In the genomic region with DNA sequence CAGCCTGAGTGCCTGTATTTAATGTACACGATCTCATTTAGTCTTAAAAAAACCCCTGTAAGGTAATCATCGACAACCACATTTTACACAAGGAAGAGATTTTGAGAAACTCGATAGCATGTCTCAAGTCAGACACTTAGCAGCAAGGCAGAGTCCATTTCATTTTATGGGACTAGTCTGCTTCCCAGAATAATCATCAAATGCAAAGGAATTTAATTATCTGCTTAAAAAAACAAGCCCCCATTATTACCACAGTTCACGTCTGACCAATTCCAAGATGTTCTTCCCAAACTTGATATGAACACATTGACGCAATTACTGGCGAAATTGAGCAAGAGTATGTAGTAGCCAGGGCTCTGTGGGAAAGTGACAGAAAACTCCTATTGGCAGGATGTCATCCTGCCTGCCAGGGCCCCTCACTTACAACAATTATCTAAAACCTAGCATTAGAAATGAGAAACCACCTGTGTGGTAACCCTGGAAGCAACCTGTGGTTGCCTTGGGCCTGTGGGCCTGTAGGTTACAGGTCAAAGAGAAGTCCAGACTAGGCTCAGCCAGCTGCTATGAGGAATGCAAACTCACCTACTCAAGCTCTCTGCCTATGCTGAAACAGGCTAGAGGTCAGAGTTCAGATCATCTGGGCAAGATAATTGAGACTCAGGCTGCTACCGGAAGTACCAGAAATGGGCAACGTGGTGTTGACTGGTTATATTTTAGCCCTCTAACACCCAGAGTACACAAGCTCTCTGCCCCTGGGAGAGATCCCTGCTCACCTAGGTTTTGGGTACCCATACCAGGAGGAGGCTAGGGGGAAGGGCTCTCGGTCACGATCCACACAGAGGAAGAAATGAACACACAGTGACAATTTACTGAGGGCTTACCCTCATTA, we compare ENCODE assay signal across 1 cellular context.
TF ChIP-seq lines count a peak whose summit lies in the region.

No MANE protein-coding gene starts in this region.

TF ChIP-seq in GM12878, 131 proteins besides CTCF, POLR2A, EP300 and RAD21 (continued from another document and continues in another):
- TF ChIP-seq, protein P1, sequence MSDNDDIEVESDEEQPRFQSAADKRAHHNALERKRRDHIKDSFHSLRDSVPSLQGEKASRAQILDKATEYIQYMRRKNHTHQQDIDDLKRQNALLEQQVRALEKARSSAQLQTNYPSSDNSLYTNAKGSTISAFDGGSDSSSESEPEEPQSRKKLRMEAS (IDR thresholded peaks at IDR 0.05; ENCODE audit: low read depth, low read length): no peak
- TF ChIP-seq CBX3 (IDR thresholded peaks at IDR 0.05; ENCODE audit: borderline replicate concordance, low read depth) (no peak), CREB1 (IDR thresholded peaks at IDR 0.05; ENCODE audit: low read depth) (no peak), HDAC6 (IDR thresholded peaks at IDR 0.05; ENCODE audit: unreplicated experiment) (no peak), SMAD5 (IDR thresholded peaks at IDR 0.05; ENCODE audit: low read depth) (no peak), RFX5 (IDR thresholded peaks at IDR 0.05; ENCODE audit: low read depth, low read length) (no peak), TCF3 (IDR thresholded peaks at IDR 0.05; ENCODE audit: borderline replicate concordance, insufficient read depth, low read depth, low read length) (no peak), NR2C2 (IDR thresholded peaks at IDR 0.05; ENCODE audit: borderline replicate concordance, control insufficient read depth, insufficient read length, low read depth) (no peak), TARDBP (IDR thresholded peaks at IDR 0.05; ENCODE audit: borderline replicate concordance) (no peak), CEBPB (IDR thresholded peaks at IDR 0.05; ENCODE audit: borderline replicate concordance in 1 of 2, low read depth in 2 of 2, low read length in 2 of 2) (no peak), CBX5 (IDR thresholded peaks at IDR 0.05; ENCODE audit: low read depth) (no peak), ATF2 (IDR thresholded peaks at IDR 0.05; ENCODE audit: low read length) (no peak), EZH2 (IDR thresholded peaks at IDR 0.05; ENCODE audit: borderline replicate concordance, control insufficient read depth, low read depth, low read length) (peak; percentile 97; the same call in 1 of the 2 replicates), PML (IDR thresholded peaks at IDR 0.05; ENCODE audit: low read length) (no peak), POU2F2 (IDR thresholded peaks at IDR 0.05; ENCODE audit: borderline replicate concordance, low read depth, low read length) (no peak), MEF2B (IDR thresholded peaks at IDR 0.05; ENCODE audit: partially characterized antibody, poor library complexity, severe bottlenecking) (no peak), CBFB (IDR thresholded peaks at IDR 0.05; ENCODE audit: low read depth) (0 out of 2 replicates have a peak, but pooled peaks have one; percentile 23), ATF7 (IDR thresholded peaks at IDR 0.05; ENCODE audit: low read depth) (no peak), CUX1 (IDR thresholded peaks at IDR 0.05; ENCODE audit: insufficient replicate concordance, low read depth, low read length) (no peak), NKRF (conservative IDR thresholded peaks at IDR 0.05) (no peak), NR2C1 (IDR thresholded peaks at IDR 0.05) (peak; percentile 92), HSF1 (IDR thresholded peaks at IDR 0.05; ENCODE audit: low read depth, low read length) (no peak), ZBTB40 (IDR thresholded peaks at IDR 0.05; ENCODE audit: borderline replicate concordance) (no peak), SMAD1 (IDR thresholded peaks at IDR 0.05; ENCODE audit: low read depth, partially characterized antibody) (no peak), TAF1 (IDR thresholded peaks at IDR 0.05; ENCODE audit: borderline replicate concordance, low read depth, low read length) (0 out of 2 replicates have a peak, but pooled peaks have one; percentile 13), MYC (IDR thresholded peaks at IDR 0.05; ENCODE audit: insufficient read depth, insufficient read length, insufficient replicate concordance, low read length, severe bottlenecking) (no peak), ZZZ3 (IDR thresholded peaks at IDR 0.05; ENCODE audit: control insufficient read depth, insufficient read length, low read depth) (no peak)
- TF ChIP-seq, protein P2, sequence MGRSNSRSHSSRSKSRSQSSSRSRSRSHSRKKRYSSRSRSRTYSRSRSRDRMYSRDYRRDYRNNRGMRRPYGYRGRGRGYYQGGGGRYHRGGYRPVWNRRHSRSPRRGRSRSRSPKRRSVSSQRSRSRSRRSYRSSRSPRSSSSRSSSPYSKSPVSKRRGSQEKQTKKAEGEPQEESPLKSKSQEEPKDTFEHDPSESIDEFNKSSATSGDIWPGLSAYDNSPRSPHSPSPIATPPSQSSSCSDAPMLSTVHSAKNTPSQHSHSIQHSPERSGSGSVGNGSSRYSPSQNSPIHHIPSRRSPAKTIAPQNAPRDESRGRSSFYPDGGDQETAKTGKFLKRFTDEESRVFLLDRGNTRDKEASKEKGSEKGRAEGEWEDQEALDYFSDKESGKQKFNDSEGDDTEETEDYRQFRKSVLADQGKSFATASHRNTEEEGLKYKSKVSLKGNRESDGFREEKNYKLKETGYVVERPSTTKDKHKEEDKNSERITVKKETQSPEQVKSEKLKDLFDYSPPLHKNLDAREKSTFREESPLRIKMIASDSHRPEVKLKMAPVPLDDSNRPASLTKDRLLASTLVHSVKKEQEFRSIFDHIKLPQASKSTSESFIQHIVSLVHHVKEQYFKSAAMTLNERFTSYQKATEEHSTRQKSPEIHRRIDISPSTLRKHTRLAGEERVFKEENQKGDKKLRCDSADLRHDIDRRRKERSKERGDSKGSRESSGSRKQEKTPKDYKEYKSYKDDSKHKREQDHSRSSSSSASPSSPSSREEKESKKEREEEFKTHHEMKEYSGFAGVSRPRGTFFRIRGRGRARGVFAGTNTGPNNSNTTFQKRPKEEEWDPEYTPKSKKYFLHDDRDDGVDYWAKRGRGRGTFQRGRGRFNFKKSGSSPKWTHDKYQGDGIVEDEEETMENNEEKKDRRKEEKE (IDR thresholded peaks at IDR 0.05): no peak
- TF ChIP-seq, protein P3, sequence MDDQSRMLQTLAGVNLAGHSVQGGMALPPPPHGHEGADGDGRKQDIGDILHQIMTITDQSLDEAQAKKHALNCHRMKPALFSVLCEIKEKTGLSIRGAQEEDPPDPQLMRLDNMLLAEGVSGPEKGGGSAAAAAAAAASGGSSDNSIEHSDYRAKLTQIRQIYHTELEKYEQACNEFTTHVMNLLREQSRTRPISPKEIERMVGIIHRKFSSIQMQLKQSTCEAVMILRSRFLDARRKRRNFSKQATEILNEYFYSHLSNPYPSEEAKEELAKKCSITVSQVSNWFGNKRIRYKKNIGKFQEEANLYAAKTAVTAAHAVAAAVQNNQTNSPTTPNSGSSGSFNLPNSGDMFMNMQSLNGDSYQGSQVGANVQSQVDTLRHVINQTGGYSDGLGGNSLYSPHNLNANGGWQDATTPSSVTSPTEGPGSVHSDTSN (IDR thresholded peaks at IDR 0.05; ENCODE audit: insufficient replicate concordance, low read depth, low read length): no peak
- TF ChIP-seq, protein P4, sequence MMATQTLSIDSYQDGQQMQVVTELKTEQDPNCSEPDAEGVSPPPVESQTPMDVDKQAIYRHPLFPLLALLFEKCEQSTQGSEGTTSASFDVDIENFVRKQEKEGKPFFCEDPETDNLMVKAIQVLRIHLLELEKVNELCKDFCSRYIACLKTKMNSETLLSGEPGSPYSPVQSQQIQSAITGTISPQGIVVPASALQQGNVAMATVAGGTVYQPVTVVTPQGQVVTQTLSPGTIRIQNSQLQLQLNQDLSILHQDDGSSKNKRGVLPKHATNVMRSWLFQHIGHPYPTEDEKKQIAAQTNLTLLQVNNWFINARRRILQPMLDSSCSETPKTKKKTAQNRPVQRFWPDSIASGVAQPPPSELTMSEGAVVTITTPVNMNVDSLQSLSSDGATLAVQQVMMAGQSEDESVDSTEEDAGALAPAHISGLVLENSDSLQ (IDR thresholded peaks at IDR 0.05): no peak
